In the genomic region with DNA sequence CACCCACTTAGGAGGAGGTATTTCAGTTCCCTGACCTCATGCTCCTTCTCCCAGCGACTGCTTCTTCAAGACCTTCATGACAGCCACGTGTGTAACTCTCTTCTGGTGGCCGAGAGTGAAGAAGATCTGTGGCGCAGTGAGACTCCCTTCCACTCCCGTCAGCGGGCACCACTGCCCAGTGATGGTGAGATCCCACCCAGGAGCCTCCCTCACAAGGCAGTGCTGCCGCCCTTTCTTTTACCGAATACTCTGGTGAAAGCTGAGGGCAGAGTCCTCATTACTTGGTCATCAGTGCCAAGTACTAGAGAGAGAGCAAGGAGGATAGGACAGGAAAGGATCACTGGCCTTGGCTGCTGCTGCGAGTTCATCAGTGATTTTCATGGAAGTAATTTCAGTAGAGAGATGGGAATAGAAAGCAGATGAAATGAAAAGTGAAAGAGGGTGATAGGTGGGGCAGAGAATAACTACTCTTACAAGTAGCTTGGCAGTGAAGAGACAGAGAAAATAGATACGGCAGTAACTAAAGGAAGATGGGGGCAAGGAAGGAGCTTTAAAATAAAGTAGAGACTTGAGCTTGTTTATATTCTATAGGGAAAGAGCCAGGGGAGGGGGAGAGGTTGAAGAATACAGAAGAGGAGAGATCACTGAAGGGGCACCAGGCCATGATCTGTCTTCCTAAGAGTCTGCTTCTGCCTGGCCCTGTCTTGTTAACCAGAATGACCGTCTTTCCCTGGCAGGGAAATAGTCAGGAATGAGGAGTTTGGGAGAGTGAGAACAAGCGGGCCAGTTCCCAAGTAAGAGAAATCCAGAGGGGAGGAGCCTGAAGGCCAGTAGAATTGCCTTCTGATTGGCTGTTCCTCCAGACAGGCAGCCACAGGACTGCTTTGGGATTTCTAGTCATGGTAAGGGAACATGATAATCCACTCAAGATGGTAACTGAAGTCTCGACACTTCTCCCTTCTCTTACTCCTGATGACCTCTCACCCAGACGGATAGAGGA, we compare ENCODE assay signal across 10 cellular contexts. TPM values are rescaled to one million over a fixed set of nuclear protein-coding genes. Genes with fewer than 3 reads are reported as not detected.
DNase-seq lines count a peak whose midpoint lies in the region; ATAC-seq and TF ChIP-seq lines count a peak whose summit lies in the region.
"Had no signal": no experiment of that assay in that cellular context is flagged by ENCODE, and none has a peak within 500 bp of the region (broad histone marks: within the 10 kb centered on the region; RNA-seq: fewer than 3 reads in every experiment).

No MANE protein-coding gene starts in this region.

- H3K36me3 ChIP-seq in HCT116 (ENCODE audit: control insufficient read depth in 1 of 2, insufficient read depth in 2 of 2, low read length in 2 of 2) (peaks cover 7 to 16% of the 10 kb centered on the region in 2 experiments; a peak in 3 of 4 replicates), skeletal muscle tissue (ENCODE audit: control insufficient read depth in 3 of 3, insufficient read depth in 3 of 3, low read length in 3 of 3) (peaks cover 76 to 89% (median 82%) of the 10 kb centered on the region in 3 donors)

- H3K79me2 ChIP-seq in HCT116 (ENCODE audit: insufficient read depth, low read length) = no peaks in the 10 kb centered on the region

- no TSS peak for BruUV-seq in HCT116 (replicated peaks; lab: Mats Ljungman, UMichigan)

- no peak for TF ChIP-seq CTCF in HCT116 (IDR thresholded peaks at IDR 0.05 in 2 of 3, conservative IDR thresholded peaks at IDR 0.05 in 1 of 3; ENCODE audit: borderline replicate concordance in 1 of 3, insufficient read depth in 1 of 3, low read depth in 2 of 3, low read length in 2 of 3)
- TF ChIP-seq CTCF in cardiac fibroblast (IDR thresholded peaks at IDR 0.05; ENCODE audit: low read depth, low read length) = no peak

- CTCF ChIA-PET in HCT116 (lab: Charles Lee) = no interaction called here

- POLR2A ChIA-PET in HCT116 (lab: Charles Lee) = no interaction called here

- H3K27ac ChIP-seq in HCT116 (ENCODE audit: low read depth, low read length) (no peak overlapping the region), skeletal muscle tissue (ENCODE audit: low read depth, low read length) (peak overlapping the region; percentile 61)

- H3K9me3 ChIP-seq in HCT116 (ENCODE audit: control insufficient read depth in 1 of 2, insufficient read depth in 1 of 2, low read depth in 1 of 2, low read length in 2 of 2) (no peaks in the 10 kb centered on the region), skeletal muscle tissue (ENCODE audit: control insufficient read depth in 3 of 3, low read length in 3 of 3) (no peaks in the 10 kb centered on the region)

- ATAC-seq in HCT116 (peak; percentile 44; the same call in 1 of the 2 replicates), HG02623 (IDR thresholded peaks at IDR 0.05; ENCODE audit: unreplicated experiment) (no peak), GM21717 (IDR thresholded peaks at IDR 0.05; ENCODE audit: unreplicated experiment) (no peak), HG02885 (IDR thresholded peaks at IDR 0.05; ENCODE audit: poor library complexity, unreplicated experiment) (no peak)
- ATAC-seq: activated T-helper 17 cell treated with anti-CD3 and anti-CD28 coated beads, Interleukin-2, amount 50 U/mL, for 72 hours had no signal

- H3K4me1 ChIP-seq in HCT116 (ENCODE audit: control insufficient read depth in 1 of 2, insufficient read depth in 2 of 2, low read length in 2 of 2) (no peaks in the 10 kb centered on the region), skeletal muscle tissue (ENCODE audit: control insufficient read depth in 3 of 3, insufficient read depth in 3 of 3, low read length in 3 of 3) (peaks cover 0 to 4% (median 3%) of the 10 kb centered on the region in 3 donors)

- RAD21 ChIA-PET in HCT116 (lab: Charles Lee; ENCODE audit: low non-redundant PET in 1 of 2, low total read pairs in 2 of 2, uncharacterized antibody in 2 of 2, unreplicated experiment in 2 of 2) = no interaction called here

- intact Hi-C loops in HCT116 (cut with micrococcal nuclease) = no loop called here

- no peak for DNase-seq in HCT116 (ENCODE audit: low read depth, low spot score)
- DNase-seq in cardiac fibroblast (ENCODE audit: low read depth in 2 of 2) = peak; percentile 28 to 71
- DNase-seq in iris pigment epithelial cell (ENCODE audit: low read depth) = peak; percentile 67
- no peak for DNase-seq in stimulated activated CD8-positive, alpha-beta memory T cell treated with anti-CD3 and anti-CD28 coated beads, Interleukin-4, amount 100 ng/mL, for 48 hours
- DNase-seq: KBM-7 had no signal

- no peaks in the 10 kb centered on the region for H4K20me1 ChIP-seq in HCT116 (ENCODE audit: insufficient read depth)

- no peaks in the 10 kb centered on the region for H3K9me2 ChIP-seq in HCT116 (ENCODE audit: insufficient read depth)

- H3K4me3 ChIP-seq in HCT116 (replicated peaks in 1 of 2; ENCODE audit: low read depth in 1 of 2, low read length in 2 of 2) (no peak overlapping the region), cardiac fibroblast (replicated peaks in 1 of 2; ENCODE audit: low read depth in 2 of 2, low read length in 2 of 2) (no peak overlapping the region), skeletal muscle tissue (ENCODE audit: low read length in 3 of 3) (no peak overlapping the region)

- H3K27me3 ChIP-seq in HCT116 (ENCODE audit: insufficient read depth, low read length) (no peaks in the 10 kb centered on the region), skeletal muscle tissue (ENCODE audit: control insufficient read depth in 3 of 3, insufficient read depth in 3 of 3, low read length in 3 of 3) (no peaks in the 10 kb centered on the region)

- TF ChIP-seq RAD21 in HCT116 (IDR thresholded peaks at IDR 0.05; ENCODE audit: low read depth) = no peak

- H2AFZ ChIP-seq in HCT116 (ENCODE audit: low read depth, low read length, poor library complexity, severe bottlenecking) = no peak overlapping the region

- TF ChIP-seq POLR2A in HCT116 (IDR thresholded peaks at IDR 0.05; ENCODE audit: borderline replicate concordance, extremely low read depth, insufficient read depth, insufficient read length) = no peak

- H3K4me2 ChIP-seq in HCT116 (ENCODE audit: low read length) = no peak overlapping the region

- H3K9ac ChIP-seq in HCT116 (ENCODE audit: low read length) (no peak overlapping the region), skeletal muscle tissue (ENCODE audit: low read depth in 1 of 3, low read length in 3 of 3) (no peak overlapping the region)

TF ChIP-seq in HCT116, 20 proteins besides CTCF, POLR2A, EP300 and RAD21:
- TF ChIP-seq POLR2AphosphoS5 (IDR thresholded peaks at IDR 0.05; ENCODE audit: low read depth, low read length) = no peak
- TF ChIP-seq JUND (IDR thresholded peaks at IDR 0.05) = no peak
- no peak for TF ChIP-seq YY1 (IDR thresholded peaks at IDR 0.05; ENCODE audit: extremely low read depth, insufficient replicate concordance, low read depth, low read length)
- TF ChIP-seq SRF (IDR thresholded peaks at IDR 0.05; ENCODE audit: low read depth) = no peak
- no peak for TF ChIP-seq CEBPB (IDR thresholded peaks at IDR 0.05; ENCODE audit: low read depth)
- TF ChIP-seq EGR1 (IDR thresholded peaks at IDR 0.05; ENCODE audit: low read depth) = no peak
- TF ChIP-seq SP1 (IDR thresholded peaks at IDR 0.05; ENCODE audit: low read depth) = no peak
- no peak for TF ChIP-seq MAX (IDR thresholded peaks at IDR 0.05)
- no peak for TF ChIP-seq ATF3 (IDR thresholded peaks at IDR 0.05)

RNA-seq across cellular contexts. Expression of gene HYI, which starts 18.3 kb away (rescaled TPM):
- total RNA-seq in HCT116 (2021; ENCODE audit: unreplicated experiment) (13.9 TPM), skeletal muscle tissue (33.4 TPM)
- polyA plus RNA-seq in HCT116 (2012) = 16.9 and 18.1 TPM in 2 replicates

RNA-seq across cellular contexts. Expression of gene SZT2, which starts 45.7 kb away (rescaled TPM):
- total RNA-seq in HCT116 (2021; ENCODE audit: unreplicated experiment) (43.0 TPM), skeletal muscle tissue (21.4 TPM)
- 12.7 and 14.5 TPM in 2 replicates for polyA plus RNA-seq in HCT116 (2012)

RNA-seq across cellular contexts. Expression of gene MED8, which starts 45.8 kb away (rescaled TPM):
- 36.0 TPM for total RNA-seq in HCT116 (2021; ENCODE audit: unreplicated experiment)
- 45.6 and 50.9 TPM in 2 replicates for polyA plus RNA-seq in HCT116 (2012)
- total RNA-seq in skeletal muscle tissue = 34.4 TPM

Comparison
In these comparisons a context has a peak if more than half of its experiments do, and no peak if none do; other contexts are left out.
1. DNase-seq: peak in cardiac fibroblast (2 of 2) and iris pigment epithelial cell (single experiment); none in HCT116 (single experiment) and stimulated activated CD8-positive, alpha-beta memory T cell treated with anti-CD3 and anti-CD28 coated beads, Interleukin-4, amount 100 ng/mL, for 48 hours (single experiment).